Comparison of ENCODE assay signal across 8 cellular contexts in genomic region chr10:98467506-98468318, GRCh38. TPM values are rescaled to one million over a fixed set of nuclear protein-coding genes. Genes with fewer than 3 reads are reported as not detected.
DNase-seq lines count a peak whose midpoint lies in the region; ATAC-seq and TF ChIP-seq lines count a peak whose summit lies in the region.

No MANE protein-coding gene starts in this region.

- H3K4me3 ChIP-seq in iPS DF 6.9 (ENCODE audit: low read length) (no peak overlapping the region), sigmoid colon (peak overlapping the region; percentile 41 to 58 (median 47))

- peaks cover 45% of the 10 kb centered on the region for H3K4me1 Mint-ChIP-seq in brain

- H3K27me3 ChIP-seq in iPS DF 6.9 (ENCODE audit: control insufficient read depth, insufficient read depth, low read length), result no peaks in the 10 kb centered on the region
- no peaks in the 10 kb centered on the region for H3K27me3 ChIP-seq in sigmoid colon

- WGBS in iPS DF 6.9 (ENCODE audit: insufficient coverage, insufficient read length), result no CpG with 5 or more reads among the region's 44 CpGs
- 2 to 4% methylated on average over 44 of the region's 44 CpGs for WGBS in sigmoid colon, 2 donors

- TF ChIP-seq EP300 in sigmoid colon (IDR thresholded peaks at IDR 0.05), result no peak

- H3K27ac ChIP-seq in iPS DF 6.9 (ENCODE audit: low read length) (no peak overlapping the region), sigmoid colon (peak overlapping the region in 3 of 4 donors; percentile 36 to 51 (median 48))

- no peaks in the 10 kb centered on the region for H3K36me3 ChIP-seq in iPS DF 6.9 (ENCODE audit: control insufficient read depth, insufficient read depth, low read length)
- H3K36me3 ChIP-seq in sigmoid colon, result no peaks in the 10 kb centered on the region

- H3K4me1 ChIP-seq in iPS DF 6.9 (ENCODE audit: control insufficient read depth, insufficient read depth, low read length) (no peaks in the 10 kb centered on the region), sigmoid colon (peaks cover 0 to 23% (median 12%) of the 10 kb centered on the region in 4 donors)

- H3K36me3 Mint-ChIP-seq in brain, result no peaks in the 10 kb centered on the region

- peaks cover 0 to under 1% (median 0%) of the 10 kb centered on the region in 5 experiments for H3K9me3 Mint-ChIP-seq in brain

- H3K27me3 Mint-ChIP-seq in brain, result peaks cover 2% of the 10 kb centered on the region

- TF ChIP-seq CTCF in brain (conservative IDR thresholded peaks at IDR 0.05), result peak; percentile 90 to 92
- TF ChIP-seq CTCF in sigmoid colon (IDR thresholded peaks at IDR 0.05), result peak; percentile 69 to 85 (median 82)

- H3K27ac Mint-ChIP-seq in brain, result peak overlapping the region in 2 of 5 experiments; percentile 23 to 84

- peak overlapping the region; percentile 44 to 83 (median 77) for H3K4me3 Mint-ChIP-seq in brain

- no peak for TF ChIP-seq POLR2A in sigmoid colon (IDR thresholded peaks at IDR 0.05)

- peak; percentile 43 for DNase-seq in NCI-H2107 treated with DMSO at 0.1 percent for 48 hours (lab: John Stamatoyannopoulos, UW; ENCODE audit: unreplicated experiment)
- DNase-seq in NCI-H2107 (lab: John Stamatoyannopoulos, UW), result no peak
- peak; percentile 74 for DNase-seq in NCI-H146 treated with DMSO at 0.1 percent for 48 hours (lab: John Stamatoyannopoulos, UW; ENCODE audit: unreplicated experiment)
- DNase-seq in T1000 (lab: John Stamatoyannopoulos, UW), result peak; percentile 49
- peak; percentile 80 for DNase-seq in iPS DF 6.9 (ENCODE audit: low read depth, low spot score)
- peak; percentile 89 for DNase-seq in sigmoid colon

- intact Hi-C loops in sigmoid colon (cut with DNase I), result loop anchor here (2.0 to 10.0 kb wide), 3 partner anchors 195 to 779 kb away; no protein-coding TSS in a partner anchor

- ATAC-seq in HG02852 (IDR thresholded peaks at IDR 0.05; ENCODE audit: unreplicated experiment), result peak; percentile 95

- H3K9me3 ChIP-seq in iPS DF 6.9 (ENCODE audit: control insufficient read depth, insufficient read depth, low read length), result no peaks in the 10 kb centered on the region
- no peaks in the 10 kb centered on the region for H3K9me3 ChIP-seq in sigmoid colon

RNA-seq across cellular contexts. Expression of gene HPS1, which starts 21.0 kb away (rescaled TPM):
- polyA plus RNA-seq in brain (ENCODE audit: insufficient read depth, low read depth, low replicate concordance) (23.6 TPM), sigmoid colon (10 to 100 TPM; 70.7 to 86.7 (median 76.3) TPM)
- 10 to 100 TPM; 44.7 to 93.1 (median 45.9) TPM for total RNA-seq in sigmoid colon

RNA-seq across cellular contexts. Expression of gene PYROXD2, which starts 52.7 kb away (rescaled TPM):
- 2.3 TPM for polyA plus RNA-seq in brain (ENCODE audit: insufficient read depth, low read depth, low replicate concordance)
- 10 to 100 TPM in 1 of 4 donors, 1 to 10 TPM in 3; 4.4 to 11.9 (median 9.7) TPM for total RNA-seq in sigmoid colon
- polyA plus RNA-seq in sigmoid colon, result 1 to 10 TPM in 2 of 3 donors, under 1 TPM in 1; 0.60 to 8.0 (median 2.3) TPM
